30 cellular contexts compared by ENCODE assay signal in the genomic region with DNA sequence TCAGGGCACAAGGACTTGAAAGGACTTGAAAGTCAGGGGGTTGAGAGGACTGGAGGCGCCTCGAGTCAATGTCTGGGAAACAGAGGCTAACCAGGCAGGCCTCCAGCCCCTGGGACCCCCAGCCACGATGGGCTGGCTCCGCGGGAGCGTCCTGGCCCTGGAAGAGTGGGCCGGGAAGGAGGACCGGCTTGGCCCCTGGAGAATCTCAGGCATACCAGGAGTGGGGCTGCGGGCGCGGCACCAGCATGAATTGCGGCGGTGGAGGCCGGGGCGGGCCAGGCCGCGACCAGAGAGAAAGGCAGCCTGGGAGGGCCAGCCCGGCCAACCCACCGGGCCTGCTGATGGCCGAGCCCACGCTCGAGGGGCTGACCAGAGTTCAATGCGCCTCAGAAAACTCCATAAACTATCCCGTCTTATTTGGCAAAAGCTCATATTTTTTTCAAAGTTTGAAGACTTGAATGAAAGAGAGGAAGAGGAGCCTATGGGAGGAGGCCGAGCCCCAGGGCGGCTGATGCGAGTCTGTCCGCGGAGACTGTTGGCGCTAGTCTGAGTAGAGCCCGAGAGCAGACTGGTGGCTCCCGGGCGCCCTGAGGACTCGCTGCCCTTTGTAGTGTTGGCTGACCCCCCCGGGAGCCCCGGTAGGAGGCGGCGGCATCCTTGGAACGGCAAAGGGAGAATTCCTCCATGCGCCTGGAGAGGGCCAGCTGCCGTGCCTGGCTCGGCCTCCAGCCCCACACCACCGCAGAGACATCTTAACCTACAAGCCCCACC.
A peak's percentile ranks its signal among the peaks of the same experiment; 100 is the strongest.
DNase-seq lines count a peak whose midpoint lies in the region; ATAC-seq and TF ChIP-seq lines count a peak whose summit lies in the region.
"Had no signal": no experiment of that assay in that cellular context is flagged by ENCODE, and none has a peak within 500 bp of the region (broad histone marks: within the 10 kb centered on the region; RNA-seq: fewer than 3 reads in every experiment).

No MANE protein-coding gene starts in this region.

- peak; percentile 61 for DNase-seq in Right ventricle myocardium inferior (ENCODE audit: missing footprints)
- no peak for DNase-seq in left cardiac atrium
- DNase-seq in chondrocyte (ENCODE audit: low spot score) = peak; percentile 89
- peak; percentile 30 for DNase-seq in lower lobe of right lung
- peak; percentile 63 for DNase-seq in sigmoid colon
- DNase-seq in smooth muscle cell (lab: John Stamatoyannopoulos, UW; ENCODE audit: unreplicated experiment) = no peak
- no peak for DNase-seq in MM.1S
- DNase-seq in OCI-LY7 (ENCODE audit: low spot score) = no peak
- DNase-seq: activated CD4-positive, alpha-beta T cell treated with anti-CD3 and anti-CD28 coated beads for 48 hours; activated effector memory CD4-positive, alpha-beta T cell treated with anti-CD3 and anti-CD28 coated beads, Interleukin-2, amount 50 U/mL, for 16 hours; activated naive CD8-positive, alpha-beta T cell treated with anti-CD3 and anti-CD28 coated beads for 36 hours; activated T-cell treated with anti-CD3 and anti-CD28 coated beads, Interleukin-2, amount 50 U/mL, for 1 hour; AML-193; central memory CD4-positive, alpha-beta T cell; COR-L47; dermis blood vessel endothelial cell; GF-D8; KG1; MG63; NCI-H1417; NCI-H2029 treated with DMSO at 0.1 percent for 48 hours; NCI-H2227 treated with DMSO at 0.1 percent for 48 hours; NCI-H748 treated with DMSO at 0.1 percent for 48 hours; stimulated activated CD4-positive, alpha-beta T cell treated with anti-CD3 and anti-CD28 coated beads, Interleukin-1b, Interleukin-23, amount 100 ng/mL, for 48 hours; stimulated activated CD8-positive, alpha-beta memory T cell treated with anti-CD3 and anti-CD28 coated beads, Interleukin-4, amount 100 ng/mL, for 48 hours; stimulated activated naive CD8-positive, alpha-beta T cell treated with anti-CD3 and anti-CD28 coated beads, Interleukin-15, amount 100 ng/mL, for 72 hours; T-helper 9 cell; thyroid gland; WERI-Rb-1 had no signal

- peaks cover 6% of the 10 kb centered on the region for H3K36me3 Mint-ChIP-seq in chondrocyte (ENCODE audit: low read depth)
- H3K36me3 Mint-ChIP-seq: activated naive CD8-positive, alpha-beta T cell treated with anti-CD3 and anti-CD28 coated beads for 36 hours had no signal

- no peak overlapping the region for H3K27ac ChIP-seq in lower lobe of right lung
- H3K27ac ChIP-seq in sigmoid colon = no peak overlapping the region
- H3K27ac ChIP-seq in smooth muscle cell (ENCODE audit: low read depth) = no peak overlapping the region
- H3K27ac ChIP-seq in MM.1S (ENCODE audit: low read length) = no peak overlapping the region
- H3K27ac ChIP-seq in OCI-LY7 (ENCODE audit: low read depth, low read length, poor library complexity, severe bottlenecking) = no peak overlapping the region
- H3K27ac ChIP-seq: WERI-Rb-1 had no signal

- H3F3A ChIP-seq in smooth muscle cell (ENCODE audit: low read depth) = no peaks in the 10 kb centered on the region
- H3F3A ChIP-seq in MM.1S (ENCODE audit: insufficient read depth, low read length) = no peaks in the 10 kb centered on the region

- POLR2A ChIA-PET in OCI-LY7 (lab: Charles Lee) = no interaction called here

- no peak overlapping the region for H2AFZ ChIP-seq in smooth muscle cell (ENCODE audit: low read depth)
- no peak overlapping the region for H2AFZ ChIP-seq in MM.1S (ENCODE audit: low read length)
- H2AFZ ChIP-seq in OCI-LY7 (ENCODE audit: low read length) = no peak overlapping the region

- H3K4me3 ChIP-seq in lower lobe of right lung (no peak overlapping the region), sigmoid colon (no peak overlapping the region), smooth muscle cell (no peak overlapping the region), MM.1S (ENCODE audit: low read length) (no peak overlapping the region), OCI-LY7 (ENCODE audit: low read depth, low read length, poor library complexity, severe bottlenecking) (no peak overlapping the region)
- H3K4me3 ChIP-seq: MG63, skin epidermis, thyroid gland had no signal

- H3K36me3 ChIP-seq in lower lobe of right lung (peaks cover 50% of the 10 kb centered on the region), sigmoid colon (peaks cover 0 to 40% (median 14%) of the 10 kb centered on the region in 4 donors), smooth muscle cell (ENCODE audit: low read depth) (no peaks in the 10 kb centered on the region), MM.1S (replicated peaks; ENCODE audit: insufficient read depth, low read length) (no peaks in the 10 kb centered on the region), OCI-LY7 (ENCODE audit: insufficient read depth, low read length) (0 out of 2 replicates have a peak, but pooled peaks cover 6% of the 10 kb centered on the region)
- H3K36me3 ChIP-seq: MG63 had no signal

- H3K9me3 Mint-ChIP-seq in chondrocyte (ENCODE audit: low read depth) = no peaks in the 10 kb centered on the region
- H3K9me3 Mint-ChIP-seq: activated naive CD8-positive, alpha-beta T cell treated with anti-CD3 and anti-CD28 coated beads for 36 hours; stimulated activated naive CD8-positive, alpha-beta T cell treated with anti-CD3 and anti-CD28 coated beads, Interleukin-15, amount 100 ng/mL, for 72 hours had no signal

- no peak for TF ChIP-seq EP300 in sigmoid colon (IDR thresholded peaks at IDR 0.05)

- H3K27ac Mint-ChIP-seq in chondrocyte (ENCODE audit: unreplicated experiment) = no peak overlapping the region
- H3K27ac Mint-ChIP-seq: activated naive CD8-positive, alpha-beta T cell treated with anti-CD3 and anti-CD28 coated beads for 36 hours had no signal

- H3K9ac ChIP-seq in smooth muscle cell (ENCODE audit: low read depth) (no peak overlapping the region), MM.1S (ENCODE audit: low read length) (no peak overlapping the region)

- CTCF ChIA-PET in OCI-LY7 (lab: Charles Lee; ENCODE audit: unreplicated experiment) = no interaction called here

- H3K27me3 ChIP-seq in lower lobe of right lung (ENCODE audit: low read depth) = no peaks in the 10 kb centered on the region
- H3K27me3 ChIP-seq in sigmoid colon = no peaks in the 10 kb centered on the region
- H3K27me3 ChIP-seq in smooth muscle cell (ENCODE audit: low read depth) = no peaks in the 10 kb centered on the region
- H3K27me3 ChIP-seq in MM.1S (replicated peaks; ENCODE audit: insufficient read depth, low read length) = 0 out of 2 replicates have a peak, but pooled peaks cover under 1% of the 10 kb centered on the region
- H3K27me3 ChIP-seq: MG63, thyroid gland had no signal

- intact Hi-C loops in Right ventricle myocardium inferior (cut with DNase I) (loop anchor here (10.0 kb wide), 1 partner anchor 167 kb away; no protein-coding TSS in a partner anchor), left cardiac atrium (cut with DNase I) (no loop called here), lower lobe of right lung (cut with DNase I) (loop anchor here (10.0 kb wide), 1 partner anchor 83 kb away; no protein-coding TSS in a partner anchor), sigmoid colon (cut with DNase I) (no loop called here), OCI-LY7 (cut with micrococcal nuclease; ENCODE audit: unreplicated experiment) (no loop called here)

- H3K9me2 ChIP-seq in MM.1S (replicated peaks; ENCODE audit: insufficient read depth, low read length) (no peaks in the 10 kb centered on the region), OCI-LY7 (ENCODE audit: insufficient read depth, low read length) (no peaks in the 10 kb centered on the region)

- no peak for ATAC-seq in Right ventricle myocardium inferior
- no peak for ATAC-seq in left cardiac atrium
- no peak for ATAC-seq in lower lobe of right lung

- TF ChIP-seq CTCF in chondrocyte (IDR thresholded peaks at IDR 0.05) (no peak), lower lobe of right lung (IDR thresholded peaks at IDR 0.05) (no peak), sigmoid colon (IDR thresholded peaks at IDR 0.05) (no peak), smooth muscle cell (IDR thresholded peaks at IDR 0.05; ENCODE audit: borderline replicate concordance, insufficient read depth, poor library complexity, severe bottlenecking) (no peak), MM.1S (IDR thresholded peaks at IDR 0.05; ENCODE audit: low read length) (no peak), OCI-LY7 (conservative IDR thresholded peaks at IDR 0.05; ENCODE audit: low read length) (no peak)

- H3K4me1 ChIP-seq in lower lobe of right lung (no peaks in the 10 kb centered on the region), sigmoid colon (peaks cover 0 to 8% (median 5%) of the 10 kb centered on the region in 4 donors), smooth muscle cell (ENCODE audit: low read depth) (no peaks in the 10 kb centered on the region), MM.1S (ENCODE audit: low read length) (no peaks in the 10 kb centered on the region), OCI-LY7 (ENCODE audit: insufficient read depth, low read length, poor library complexity, severe bottlenecking) (no peaks in the 10 kb centered on the region)

- no peak overlapping the region for H3K4me3 Mint-ChIP-seq in chondrocyte (ENCODE audit: unreplicated experiment)
- H3K4me3 Mint-ChIP-seq: activated naive CD8-positive, alpha-beta T cell treated with anti-CD3 and anti-CD28 coated beads for 36 hours; stimulated activated naive CD8-positive, alpha-beta T cell treated with anti-CD3 and anti-CD28 coated beads, Interleukin-15, amount 100 ng/mL, for 72 hours had no signal

- 89 to 92% methylated on average over 43 of the region's 43 CpGs for WGBS in sigmoid colon, 2 donors
- WGBS in smooth muscle cell (ENCODE audit: low lambda C conversion rate) = 97% methylated on average over 33 of the region's 43 CpGs

- H3K79me2 ChIP-seq in smooth muscle cell (ENCODE audit: low read depth) = no peaks in the 10 kb centered on the region
- no peaks in the 10 kb centered on the region for H3K79me2 ChIP-seq in MM.1S (ENCODE audit: low read length)
- H3K79me2 ChIP-seq in OCI-LY7 (ENCODE audit: insufficient read depth, low read depth, low read length) = no peaks in the 10 kb centered on the region

- no peak for TF ChIP-seq POLR2A in sigmoid colon (IDR thresholded peaks at IDR 0.05)

- no peaks in the 10 kb centered on the region for H3K9me3 ChIP-seq in lower lobe of right lung
- H3K9me3 ChIP-seq in sigmoid colon = no peaks in the 10 kb centered on the region
- no peaks in the 10 kb centered on the region for H3K9me3 ChIP-seq in smooth muscle cell (replicated peaks; ENCODE audit: low read depth)
- H3K9me3 ChIP-seq in MM.1S (replicated peaks; ENCODE audit: insufficient read depth, low read length) = no peaks in the 10 kb centered on the region
- no peaks in the 10 kb centered on the region for H3K9me3 ChIP-seq in OCI-LY7 (ENCODE audit: low read length)
- H3K9me3 ChIP-seq: MG63, thyroid gland had no signal

- no peaks in the 10 kb centered on the region for H3K27me3 Mint-ChIP-seq in chondrocyte (ENCODE audit: low read depth)
- H3K27me3 Mint-ChIP-seq: activated naive CD8-positive, alpha-beta T cell treated with anti-CD3 and anti-CD28 coated beads for 36 hours; stimulated activated naive CD8-positive, alpha-beta T cell treated with anti-CD3 and anti-CD28 coated beads, Interleukin-15, amount 100 ng/mL, for 72 hours had no signal

- peaks cover under 1% of the 10 kb centered on the region for H3K4me1 Mint-ChIP-seq in chondrocyte (ENCODE audit: low read depth)
- H3K4me1 Mint-ChIP-seq: activated naive CD8-positive, alpha-beta T cell treated with anti-CD3 and anti-CD28 coated beads for 36 hours; stimulated activated naive CD8-positive, alpha-beta T cell treated with anti-CD3 and anti-CD28 coated beads, Interleukin-15, amount 100 ng/mL, for 72 hours had no signal

- H3K4me2 ChIP-seq in smooth muscle cell (no peak overlapping the region), MM.1S (ENCODE audit: low read depth, low read length) (no peak overlapping the region), OCI-LY7 (ENCODE audit: low read length) (no peak overlapping the region)

- BruUV-seq in OCI-LY7 (replicated peaks; lab: Mats Ljungman, UMichigan) = no TSS peak

- H4K20me1 ChIP-seq in smooth muscle cell (ENCODE audit: low read depth) (no peaks in the 10 kb centered on the region), MM.1S (ENCODE audit: insufficient read depth, low read length) (no peaks in the 10 kb centered on the region), OCI-LY7 (ENCODE audit: insufficient read depth, low read length) (no peaks in the 10 kb centered on the region)

Comparison
In these comparisons a context has a peak if more than half of its experiments do, and no peak if none do; other contexts are left out.
1. DNase-seq: peak in Right ventricle myocardium inferior (single experiment), chondrocyte (single experiment), lower lobe of right lung (single experiment) and sigmoid colon (single experiment); none in left cardiac atrium (single experiment), smooth muscle cell (single experiment), MM.1S (single experiment) and OCI-LY7 (single experiment).
2. intact Hi-C loops: an anchor here in Right ventricle myocardium inferior (10.0 kb wide) and lower lobe of right lung (10.0 kb wide); none called in left cardiac atrium, sigmoid colon and OCI-LY7.